2 cellular contexts compared by ENCODE assay signal in genomic region chr3:17810759-17811158, GRCh38.
TF ChIP-seq lines count a peak whose summit lies in the region.

No MANE protein-coding gene starts in this region.

TF ChIP-seq in GM12878, 131 proteins besides CTCF, POLR2A, EP300 and RAD21:
- TF ChIP-seq PRDM15 (CRISPR knock-in tag; IDR thresholded peaks at IDR 0.05), result no peak
- no peak for TF ChIP-seq BCL11A (IDR thresholded peaks at IDR 0.05; ENCODE audit: low read depth, low read length)
- TF ChIP-seq ZBTB33 (IDR thresholded peaks at IDR 0.05), result no peak
- TF ChIP-seq SMC3 (IDR thresholded peaks at IDR 0.05; ENCODE audit: borderline replicate concordance, low read length), result peak; percentile 24; the same call in 1 of the 2 replicates
- no peak for TF ChIP-seq BRCA1 (IDR thresholded peaks at IDR 0.05; ENCODE audit: low read depth, low read length)
- TF ChIP-seq CEBPZ (IDR thresholded peaks at IDR 0.05; ENCODE audit: low read depth, low read length), result no peak
- TF ChIP-seq SUPT20H (IDR thresholded peaks at IDR 0.05; ENCODE audit: borderline replicate concordance, control insufficient read depth, low read depth, low read length), result no peak

TF ChIP-seq in HepG2, 621 proteins besides CTCF, POLR2A, EP300 and RAD21 (continued from another document):
- TF ChIP-seq ZNF776 (CRISPR knock-in tag; IDR thresholded peaks at IDR 0.05) (no peak), ZNF562 (CRISPR knock-in tag; IDR thresholded peaks at IDR 0.05; ENCODE audit: borderline replicate concordance) (no peak), RCOR2 (CRISPR knock-in tag; IDR thresholded peaks at IDR 0.05) (no peak), PHF5A (CRISPR knock-in tag; IDR thresholded peaks at IDR 0.05; ENCODE audit: low read depth, unreplicated experiment) (no peak), STAG1 (CRISPR knock-in tag; IDR thresholded peaks at IDR 0.05) (peak; percentile 68), ZNF639 (CRISPR knock-in tag; conservative IDR thresholded peaks at IDR 0.05) (no peak)
TF ChIP-seq in HepG2: peak in this region for 2.
